Comparison of ENCODE assay signal across 8 cellular contexts in the genomic region with DNA sequence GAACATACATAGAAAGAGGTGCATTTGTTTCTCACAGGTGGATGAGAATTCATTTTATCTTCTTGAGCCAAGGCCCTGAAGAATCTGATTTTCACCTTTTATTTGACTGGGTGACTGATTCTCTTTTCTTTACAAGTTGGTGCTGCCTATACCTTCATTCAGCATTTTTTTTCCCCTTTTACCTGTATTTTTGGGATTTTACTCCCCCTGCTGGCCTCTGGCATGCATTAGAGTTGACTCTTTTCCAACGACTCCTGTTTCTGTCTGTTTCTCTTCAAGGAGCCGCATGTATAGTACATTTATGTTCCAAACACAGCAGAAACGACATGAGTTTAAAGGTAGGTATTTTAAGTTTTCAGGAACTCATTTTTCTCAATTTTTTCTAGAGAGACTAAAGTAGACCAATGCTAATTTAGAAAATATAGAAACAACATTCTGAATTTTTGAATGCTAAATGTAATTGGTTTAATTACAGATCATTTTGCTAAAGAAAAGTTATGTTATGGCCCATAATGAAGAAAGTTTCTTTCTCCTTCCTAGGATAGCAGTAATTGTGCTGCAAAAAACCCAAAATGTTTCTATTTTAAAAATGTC.
DNase-seq lines count a peak whose midpoint lies in the region; ATAC-seq and TF ChIP-seq lines count a peak whose summit lies in the region.

No MANE protein-coding gene starts in this region.

- H3K27me3 ChIP-seq in ascending aorta, result no peaks in the 10 kb centered on the region

- H3K4me3 ChIP-seq in ascending aorta, result no peak overlapping the region

- H3K27ac ChIP-seq in ascending aorta, result no peak overlapping the region

- no peaks in the 10 kb centered on the region for H3K36me3 ChIP-seq in ascending aorta

- intact Hi-C loops in ascending aorta (cut with DNase I), result loop anchor here (5.0 to 10.0 kb wide), 4 partner anchors 283 to 663 kb away; no protein-coding TSS in a partner anchor

- no peaks in the 10 kb centered on the region for H3K4me1 ChIP-seq in ascending aorta

- peaks cover 0 to 4% of the 10 kb centered on the region in 2 donors for H3K9me3 ChIP-seq in ascending aorta

- peak; percentile 67 for ATAC-seq in HG03354 (IDR thresholded peaks at IDR 0.05; ENCODE audit: poor library complexity, severe bottlenecking, unreplicated experiment)

- DNase-seq in AG08395 (ENCODE audit: low spot score) (peak; percentile 29), GM10266 (ENCODE audit: extremely low spot score) (no peak), NCI-H748 (lab: John Stamatoyannopoulos, UW; ENCODE audit: unreplicated experiment) (peak; percentile 40), ascending aorta (ENCODE audit: low spot score in 2 of 2) (peak in 1 of 2 donors; percentile 67), hippocampal formation (lab: John Stamatoyannopoulos, UW) (peak; percentile 10 to 52), mesenteric fat pad (ENCODE audit: low spot score) (no peak)
- peak; percentile 4 to 26 for DNase-seq in stimulated activated CD4-positive, alpha-beta T cell treated with anti-CD3 and anti-CD28 coated beads, Interleukin-2, amount 100 ng/mL, for 24 hours

- TF ChIP-seq CTCF in GM10266 (IDR thresholded peaks at IDR 0.05; ENCODE audit: control insufficient read depth, insufficient read depth, low read depth, missing control alignments), result peak; percentile 72
- peak; percentile 55 to 86 (median 79) for TF ChIP-seq CTCF in ascending aorta (IDR thresholded peaks at IDR 0.05)

Comparison
In these comparisons a context has a peak if more than half of its experiments do, and no peak if none do; other contexts are left out.
1. DNase-seq: peak in AG08395 (single experiment), NCI-H748 (single experiment), hippocampal formation (2 of 2) and stimulated activated CD4-positive, alpha-beta T cell treated with anti-CD3 and anti-CD28 coated beads, Interleukin-2, amount 100 ng/mL, for 24 hours (2 of 2); none in GM10266 (single experiment) and mesenteric fat pad (single experiment).